ENCODE assay signal across 7 cellular contexts in the genomic region with DNA sequence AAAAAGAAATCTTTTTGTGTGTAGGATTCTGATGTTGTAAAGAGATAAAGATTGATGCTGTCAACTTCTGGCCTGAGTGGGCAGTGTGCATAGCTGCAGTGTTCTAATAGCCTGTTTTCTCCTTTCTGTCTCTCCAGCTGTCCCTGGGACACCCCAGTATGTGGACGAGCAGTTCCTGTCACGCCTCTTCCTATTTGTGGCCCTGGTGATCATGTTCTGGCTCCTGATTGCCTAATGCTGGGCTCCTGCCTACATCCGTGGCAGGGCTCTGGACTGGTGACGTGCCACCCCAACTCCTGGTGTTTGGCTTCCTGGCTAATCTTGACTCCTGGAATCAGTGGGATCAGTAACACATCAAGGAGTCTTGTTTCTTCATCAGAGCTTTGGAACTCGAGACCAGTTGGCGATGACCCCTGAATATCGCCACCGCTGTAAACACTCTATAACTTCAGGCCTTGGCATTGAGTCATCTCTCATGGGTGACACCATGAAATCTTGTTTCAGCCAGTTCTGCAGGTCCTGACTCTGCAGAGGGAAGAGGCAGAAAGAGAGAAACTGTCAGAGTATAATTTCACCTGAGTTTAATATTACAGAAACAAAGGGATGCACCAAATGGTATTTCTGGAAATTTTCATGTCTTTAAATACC. TPM values are rescaled to one million over a fixed set of nuclear protein-coding genes. Genes with fewer than 3 reads are reported as not detected.
DNase-seq lines count a peak whose midpoint lies in the region; ATAC-seq, FAIRE-seq and TF ChIP-seq lines count a peak whose summit lies in the region.
"Not testable (repeated sequence)": the region's sequence is repeated elsewhere in the genome, so short reads cannot be mapped to it uniquely, and the experiment has no call there.

No MANE protein-coding gene starts in this region.

- not testable (repeated sequence) for H3K9me3 Mint-ChIP-seq in activated CD4-positive, alpha-beta T cell treated with anti-CD3 and anti-CD28 coated beads for 36 hours (ENCODE audit: low read depth); dendritic cell treated with granulocyte-macrophage colony-stimulating factor and Interleukin-4, amounts not matched to agents 40 ng/mL and 50 ng/mL, for 4 days

- TF ChIP-seq EP300 in gastroesophageal sphincter (IDR thresholded peaks at IDR 0.05) = not testable (repeated sequence)

- intact Hi-C loops in activated CD4-positive, alpha-beta T cell treated with anti-CD3 and anti-CD28 coated beads for 36 hours (cut with DNase I, micrococcal nuclease); dendritic cell treated with granulocyte-macrophage colony-stimulating factor and Interleukin-4, amounts not matched to agents 40 ng/mL and 50 ng/mL, for 4 days (cut with micrococcal nuclease); mucosa of descending colon (cut with DNase I, micrococcal nuclease): not testable (repeated sequence)
- intact Hi-C loops in gastrocnemius medialis (cut with DNase I; ENCODE audit: low total_unique reads) = loop anchor here (1.0 kb wide), 1 partner anchor 39 kb away; no protein-coding TSS in a partner anchor

- not testable (repeated sequence) for TF ChIP-seq CTCF in C4-2B (conservative IDR thresholded peaks at IDR 0.05); gastroesophageal sphincter (IDR thresholded peaks at IDR 0.05); keratinocyte (optimal IDR thresholded peaks at IDR 0.05 in 1 of 3, IDR thresholded peaks at IDR 0.05 in 1 of 3, conservative IDR thresholded peaks at IDR 0.05 in 1 of 3; ENCODE audit: extremely low read depth in 1 of 3, insufficient read depth in 2 of 3, low read length in 3 of 3); mucosa of descending colon (IDR thresholded peaks at IDR 0.05); gastrocnemius medialis (IDR thresholded peaks at IDR 0.05 in 4 of 5, conservative IDR thresholded peaks at IDR 0.05 in 1 of 5)

- H3K9me3 ChIP-seq in gastroesophageal sphincter; keratinocyte (ENCODE audit: control insufficient read depth, low read depth, low read length); mucosa of descending colon; gastrocnemius medialis: not testable (repeated sequence)

- POLR2A ChIA-PET in activated CD4-positive, alpha-beta T cell treated with anti-CD3 and anti-CD28 coated beads for 36 hours (lab: Charles Lee) = not testable (repeated sequence)

- ATAC-seq in activated CD4-positive, alpha-beta T cell treated with anti-CD3 and anti-CD28 coated beads for 36 hours = not testable (repeated sequence)
- ATAC-seq in gastroesophageal sphincter (peak; percentile 52), mucosa of descending colon (peak; percentile 51), gastrocnemius medialis (peak; percentile 92 to 95)

- 72 to 75% methylated on average over 2 of the region's 8 CpGs for whole genome bisulfite sequencing in gastroesophageal sphincter (ENCODE audit: low coverage in 1 of 2), 2 donors

- peak; percentile 49 for FAIRE-seq in keratinocyte (lab: Jason Lieb, UNC)

- peaks cover 0 to 78% of the 10 kb centered on the region in 2 donors for H3K36me3 ChIP-seq in gastroesophageal sphincter
- peaks cover 11 to 16% of the 10 kb centered on the region in 2 experiments for H3K36me3 ChIP-seq in keratinocyte (ENCODE audit: control insufficient read depth in 2 of 2, extremely low read depth in 1 of 2, insufficient read depth in 2 of 2, low read length in 2 of 2)
- H3K36me3 ChIP-seq in mucosa of descending colon (ENCODE audit: low read depth); gastrocnemius medialis: not testable (repeated sequence)

- peaks cover 10% of the 10 kb centered on the region for H3K36me3 Mint-ChIP-seq in activated CD4-positive, alpha-beta T cell treated with anti-CD3 and anti-CD28 coated beads for 36 hours (ENCODE audit: low read depth)
- H3K36me3 Mint-ChIP-seq in dendritic cell treated with granulocyte-macrophage colony-stimulating factor and Interleukin-4, amounts not matched to agents 40 ng/mL and 50 ng/mL, for 4 days (ENCODE audit: low read depth) = peaks cover 77% of the 10 kb centered on the region

- H3K27me3 ChIP-seq in gastroesophageal sphincter; keratinocyte (ENCODE audit: control insufficient read depth, extremely low read depth, insufficient read depth, low read length); gastrocnemius medialis: not testable (repeated sequence)

- peaks cover 0 to 12% (median 0%) of the 10 kb centered on the region in 3 donors for H3K4me1 ChIP-seq in gastroesophageal sphincter
- peaks cover 14% of the 10 kb centered on the region for H3K4me1 ChIP-seq in keratinocyte (ENCODE audit: control insufficient read depth, extremely low read depth, insufficient read depth, low read length)
- H3K4me1 ChIP-seq in mucosa of descending colon (ENCODE audit: low read depth) = peaks cover 17% of the 10 kb centered on the region
- H3K4me1 ChIP-seq in gastrocnemius medialis = peaks cover 38 to 55% of the 10 kb centered on the region in 2 donors

- not testable (repeated sequence) for H3K27me3 Mint-ChIP-seq in activated CD4-positive, alpha-beta T cell treated with anti-CD3 and anti-CD28 coated beads for 36 hours; dendritic cell treated with granulocyte-macrophage colony-stimulating factor and Interleukin-4, amounts not matched to agents 40 ng/mL and 50 ng/mL, for 4 days

- H3K4me2 ChIP-seq in keratinocyte (ENCODE audit: control insufficient read depth, extremely low read depth, insufficient read depth, low read depth, low read length) = not testable (repeated sequence)

- CTCF ChIA-PET in activated CD4-positive, alpha-beta T cell treated with anti-CD3 and anti-CD28 coated beads for 36 hours (lab: Charles Lee) = interaction anchor here (0.7 kb wide), 1 partner anchor 438 kb away, joined by 3 read pairs; no protein-coding TSS in a partner anchor

- H3K4me1 Mint-ChIP-seq in activated CD4-positive, alpha-beta T cell treated with anti-CD3 and anti-CD28 coated beads for 36 hours = peaks cover 11% of the 10 kb centered on the region
- H3K4me1 Mint-ChIP-seq in dendritic cell treated with granulocyte-macrophage colony-stimulating factor and Interleukin-4, amounts not matched to agents 40 ng/mL and 50 ng/mL, for 4 days (ENCODE audit: low read depth) = not testable (repeated sequence)

- not testable (repeated sequence) for H2AFZ ChIP-seq in keratinocyte (ENCODE audit: control insufficient read depth, low read length)

- peak overlapping the region; percentile 51 for H3K27ac Mint-ChIP-seq in activated CD4-positive, alpha-beta T cell treated with anti-CD3 and anti-CD28 coated beads for 36 hours
- peak overlapping the region; percentile 62 for H3K27ac Mint-ChIP-seq in dendritic cell treated with granulocyte-macrophage colony-stimulating factor and Interleukin-4, amounts not matched to agents 40 ng/mL and 50 ng/mL, for 4 days

- in situ Hi-C loops in gastrocnemius medialis (cut with MboI; ENCODE audit: low sequenced_read_pairs in 4 of 4) = not testable (repeated sequence)

- H3K9ac ChIP-seq in keratinocyte (ENCODE audit: control insufficient read depth, extremely low read depth, insufficient read depth, low read length) = not testable (repeated sequence)

- not testable (repeated sequence) for H3K9me1 ChIP-seq in keratinocyte (ENCODE audit: control insufficient read depth, extremely low read depth, insufficient read depth, low read length)

- dilution Hi-C loops in keratinocyte (cut with MboI; ENCODE audit: extremely low pct_ligation_motif_present, low sequenced_read_pairs) = not testable (repeated sequence)

- not testable (repeated sequence) for H3K79me2 ChIP-seq in keratinocyte (ENCODE audit: control insufficient read depth, insufficient read depth, low read length)

- not testable (repeated sequence) for TF ChIP-seq POLR2A in gastroesophageal sphincter (IDR thresholded peaks at IDR 0.05)
- peak; percentile 32 to 53 for TF ChIP-seq POLR2A in gastrocnemius medialis (IDR thresholded peaks at IDR 0.05)

- H3K27ac ChIP-seq in C4-2B (peak overlapping the region; percentile 39), gastrocnemius medialis (peak overlapping the region; percentile 91 to 93 (median 92))
- H3K27ac ChIP-seq in gastroesophageal sphincter; keratinocyte (ENCODE audit: control insufficient read depth, insufficient read depth, low read length): not testable (repeated sequence)

- H3K4me3 Mint-ChIP-seq in activated CD4-positive, alpha-beta T cell treated with anti-CD3 and anti-CD28 coated beads for 36 hours; dendritic cell treated with granulocyte-macrophage colony-stimulating factor and Interleukin-4, amounts not matched to agents 40 ng/mL and 50 ng/mL, for 4 days: not testable (repeated sequence)

- H4K20me1 ChIP-seq in keratinocyte (ENCODE audit: control insufficient read depth, extremely low read depth, insufficient read depth, low read length) = not testable (repeated sequence)

- DNase-seq in activated CD4-positive, alpha-beta T cell treated with anti-CD3 and anti-CD28 coated beads for 36 hours; keratinocyte (ENCODE audit: low read depth, low spot score); mucosa of descending colon: not testable (repeated sequence)
- DNase-seq in gastrocnemius medialis = peak; percentile 80 to 88

- not testable (repeated sequence) for H3K4me3 ChIP-seq in gastroesophageal sphincter; keratinocyte (ENCODE audit: control insufficient read depth in 2 of 3, extremely low read depth in 1 of 3, insufficient read depth in 2 of 3, low read depth in 1 of 3, low read length in 3 of 3); mucosa of descending colon; gastrocnemius medialis

RNA-seq across cellular contexts. Expression of a gene that starts 7.6 kb away (rescaled TPM):
- 10 to 100 TPM; 31.8 to 34.4 TPM for total RNA-seq in activated CD4-positive, alpha-beta T cell treated with anti-CD3 and anti-CD28 coated beads for 36 hours
- total RNA-seq in gastroesophageal sphincter (10 to 100 TPM; 13.4 to 19.1 (median 15.9) TPM), mucosa of descending colon (100 to 1,000 TPM in 2 of 3 donors, 10 to 100 TPM in 1; 76.7 to 137 (median 120) TPM), gastrocnemius medialis (10 to 100 TPM in 1 of 4 donors, 1 to 10 TPM in 3; 4.0 to 12.6 (median 7.1) TPM)
- 28.8 to 56.3 TPM (median 42.6 TPM) in 3 replicates for polyA plus RNA-seq in keratinocyte
- polyA plus RNA-seq in keratinocyte (2011; ENCODE audit: low read depth) = 118 TPM
- polyA plus RNA-seq in keratinocyte (2011; cell fraction: cytosol; rRNA removed) = 49.1 and 67.7 TPM in 2 replicates
- polyA plus RNA-seq in keratinocyte (2011; cell fraction: nucleus; rRNA removed) = 166 and 190 TPM in 2 replicates
- polyA plus RNA-seq in keratinocyte (2012; ENCODE audit: low replicate concordance) = 97.8 and 136 TPM in 2 replicates
- polyA minus RNA-seq in keratinocyte = 62.9 to 141 TPM (median 89.5 TPM) in 3 replicates
- polyA minus RNA-seq in keratinocyte (2011; cell fraction: cytosol; rRNA and poly(A)+ RNA removed) = 27.8 TPM
- polyA minus RNA-seq in keratinocyte (2011; cell fraction: nucleus; rRNA and poly(A)+ RNA removed) = 91.0 and 121 TPM in 2 replicates

RNA-seq across cellular contexts. Expression of a gene that starts 44.5 kb away (rescaled TPM):
- 10 to 100 TPM; 15.7 to 16.1 TPM for total RNA-seq in activated CD4-positive, alpha-beta T cell treated with anti-CD3 and anti-CD28 coated beads for 36 hours
- total RNA-seq in gastroesophageal sphincter = 10 to 100 TPM; 47.9 to 66.9 (median 62.5) TPM
- polyA plus RNA-seq in keratinocyte = 35.1 to 44.3 TPM (median 35.4 TPM) in 3 replicates
- polyA plus RNA-seq in keratinocyte (2011; ENCODE audit: low read depth) = 14.5 TPM
- 28.0 and 37.6 TPM in 2 replicates for polyA plus RNA-seq in keratinocyte (2011; cell fraction: cytosol; rRNA removed)
- polyA plus RNA-seq in keratinocyte (2011; cell fraction: nucleus; rRNA removed) = 40.4 and 40.6 TPM in 2 replicates
- 21.1 and 36.6 TPM in 2 replicates for polyA plus RNA-seq in keratinocyte (2012; ENCODE audit: low replicate concordance)
- 19.9 to 33.9 TPM (median 27.0 TPM) in 3 replicates for polyA minus RNA-seq in keratinocyte
- polyA minus RNA-seq in keratinocyte (2011; cell fraction: cytosol; rRNA and poly(A)+ RNA removed) = 20.1 TPM
- 17.8 and 25.9 TPM in 2 replicates for polyA minus RNA-seq in keratinocyte (2011; cell fraction: nucleus; rRNA and poly(A)+ RNA removed)
- 10 to 100 TPM; 33.8 to 43.1 (median 38.4) TPM for total RNA-seq in mucosa of descending colon
- 10 to 100 TPM; 23.8 to 28.1 (median 27.6) TPM for total RNA-seq in gastrocnemius medialis
